ENCODE assay signal across 8 cellular contexts in genomic region chr11:62727833-62728721, GRCh38. TPM values are rescaled to one million over a fixed set of nuclear protein-coding genes. Genes with fewer than 3 reads are reported as not detected.
DNase-seq lines count a peak whose midpoint lies in the region; TF ChIP-seq lines count a peak whose summit lies in the region.

A gene with protein sequence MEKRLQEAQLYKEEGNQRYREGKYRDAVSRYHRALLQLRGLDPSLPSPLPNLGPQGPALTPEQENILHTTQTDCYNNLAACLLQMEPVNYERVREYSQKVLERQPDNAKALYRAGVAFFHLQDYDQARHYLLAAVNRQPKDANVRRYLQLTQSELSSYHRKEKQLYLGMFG (plus strand): TSS chr11:62728486. CDS start chr11:62728849, 363 bp downstream.

- H3K9me3 Mint-ChIP-seq in HFFc6 = no peaks in the 10 kb centered on the region
- H3K9me3 Mint-ChIP-seq in activated naive CD4-positive, alpha-beta T cell treated with anti-CD3 and anti-CD28 coated beads, Interleukin-2, amount 10 ng/mL, durations not matched to agents 7 days and 5 days = no peaks in the 10 kb centered on the region

- H3K4me3 Mint-ChIP-seq in HFFc6 = peak within 1 kb of the TSS; percentile 96
- H3K4me3 Mint-ChIP-seq in activated naive CD4-positive, alpha-beta T cell treated with anti-CD3 and anti-CD28 coated beads, Interleukin-2, amount 10 ng/mL, durations not matched to agents 7 days and 5 days = peak within 1 kb of the TSS; percentile 94

- peak within 1 kb of the TSS; percentile 99 for H3K27ac Mint-ChIP-seq in HFFc6
- H3K27ac Mint-ChIP-seq in activated naive CD4-positive, alpha-beta T cell treated with anti-CD3 and anti-CD28 coated beads, Interleukin-2, amount 10 ng/mL, durations not matched to agents 7 days and 5 days = peak within 1 kb of the TSS; percentile 99

- peaks cover 34% of the 10 kb centered on the region for H3K36me3 ChIP-seq in SK-N-MC (ENCODE audit: insufficient read depth, low read length)

- TF ChIP-seq CTCF in HFFc6 (IDR thresholded peaks at IDR 0.05) = no peak
- no peak for TF ChIP-seq CTCF in NB4 (IDR thresholded peaks at IDR 0.05; ENCODE audit: low read depth, low read length)

- H3K4me1 Mint-ChIP-seq in HFFc6 (ENCODE audit: low read depth) = peaks cover 39% of the 10 kb centered on the region
- H3K4me1 Mint-ChIP-seq in activated naive CD4-positive, alpha-beta T cell treated with anti-CD3 and anti-CD28 coated beads, Interleukin-2, amount 10 ng/mL, durations not matched to agents 7 days and 5 days = peaks cover 52% of the 10 kb centered on the region

- peaks cover 3% of the 10 kb centered on the region; the same call in 1 of the 2 replicates for H3K27me3 Mint-ChIP-seq in HFFc6 (ENCODE audit: insufficient read depth)
- peaks cover 3% of the 10 kb centered on the region for H3K27me3 Mint-ChIP-seq in activated naive CD4-positive, alpha-beta T cell treated with anti-CD3 and anti-CD28 coated beads, Interleukin-2, amount 10 ng/mL, durations not matched to agents 7 days and 5 days

- DNase-seq in GM04503 (ENCODE audit: low read depth) (peak; percentile 91), HFFc6 (peak; percentile 97), NB4 (ENCODE audit: low read depth) (peak; percentile 98), SK-N-MC (ENCODE audit: low read depth, low spot score) (peak; percentile 97), germinal center (ENCODE audit: low spot score) (peak; percentile 89), non-pigmented ciliary epithelial cell (ENCODE audit: low read depth) (peak; percentile 92), superior temporal gyrus (ENCODE audit: extremely low spot score) (peak; percentile 99)
- peak; percentile 90 for DNase-seq in activated naive CD4-positive, alpha-beta T cell treated with anti-CD3 and anti-CD28 coated beads, Interleukin-2, amount 10 ng/mL, durations not matched to agents 7 days and 5 days

- peak; percentile 54 for TF ChIP-seq POLR2A in NB4 (IDR thresholded peaks at IDR 0.05; ENCODE audit: extremely low read depth, insufficient read length)

- CTCF ChIA-PET in activated naive CD4-positive, alpha-beta T cell treated with anti-CD3 and anti-CD28 coated beads, Interleukin-2, amount 10 ng/mL, durations not matched to agents 7 days and 5 days (lab: Charles Lee) = interaction anchor here (0.8 to 2.6 kb wide), 6 partner anchors 22 to 58 kb away, joined by 3 to 10 read pairs (median 3); partner anchors contain the start of genes POLR2G and TMEM179B

- peak within 1 kb of the TSS; percentile 97 for H3K9ac ChIP-seq in SK-N-MC (ENCODE audit: insufficient read length)

- no peaks in the 10 kb centered on the region for H3K9me3 ChIP-seq in SK-N-MC (ENCODE audit: low read depth, low read length)

- H3K36me3 Mint-ChIP-seq in HFFc6 (ENCODE audit: low read depth) = peaks cover 43% of the 10 kb centered on the region
- H3K36me3 Mint-ChIP-seq in activated naive CD4-positive, alpha-beta T cell treated with anti-CD3 and anti-CD28 coated beads, Interleukin-2, amount 10 ng/mL, durations not matched to agents 7 days and 5 days = peaks cover 54% of the 10 kb centered on the region

- peak within 1 kb of the TSS; percentile 100 for H3K27ac ChIP-seq in SK-N-MC

- H3K4me3 ChIP-seq in NB4 (ENCODE audit: low read depth, low read length) (peak within 1 kb of the TSS; percentile 98), SK-N-MC (peak within 1 kb of the TSS; percentile 98)

RNA-seq across cellular contexts. Expression of the gene that starts here (rescaled TPM):
- 10 to 100 TPM; 46.2 to 52.7 (median 50.0) TPM for total RNA-seq in HFFc6 (2021; fragmentation: NEBNext Ultra II Directional; extraction: Animal tissue kit (Norgen Biotek cat#: 25700))

Comparison
In these comparisons a context has a peak if more than half of its experiments do, and no peak if none do; other contexts are left out.
1. Peak in every context shown above with its lines: DNase-seq, H3K4me3 ChIP-seq and H3K27ac ChIP-seq.